Comparison of ENCODE assay signal across 18 cellular contexts in the genomic region with DNA sequence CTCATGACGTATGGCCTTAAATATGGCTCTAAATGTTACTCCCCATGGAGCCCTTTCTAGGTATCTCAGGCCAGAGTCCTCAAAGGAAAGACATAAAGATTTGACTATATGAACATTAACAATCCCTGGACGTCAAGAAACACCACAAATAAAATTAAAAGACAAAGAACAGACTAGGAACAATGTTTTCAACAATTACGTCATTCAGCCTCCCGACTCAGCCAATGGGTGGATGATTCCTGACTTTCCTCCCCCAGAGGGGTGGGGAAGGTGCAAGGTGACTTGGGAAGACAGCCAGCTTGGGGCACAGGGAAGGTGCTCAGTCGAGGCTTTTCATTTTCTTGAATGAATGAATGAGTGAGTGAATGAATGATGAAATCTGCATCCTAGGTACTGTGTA.
DNase-seq lines count a peak whose midpoint lies in the region; ATAC-seq, FAIRE-seq and TF ChIP-seq lines count a peak whose summit lies in the region.
"Had no signal": no experiment of that assay in that cellular context is flagged by ENCODE, and none has a peak within 500 bp of the region (broad histone marks: within the 10 kb centered on the region; RNA-seq: fewer than 3 reads in every experiment).

No MANE protein-coding gene starts in this region.

- TF ChIP-seq EP300 in H1 (IDR thresholded peaks at IDR 0.05; ENCODE audit: borderline replicate concordance in 1 of 2, low read depth in 2 of 2, low read length in 2 of 2) = no peak

- 84% methylated on average over 5 of the region's 5 CpGs; no CpG with 5 or more reads in 1 of the 2 experiments for WGBS in H1 (ENCODE audit: extremely low coverage in 1 of 2, insufficient coverage in 1 of 2, insufficient read length in 1 of 2, insufficient replicate concordance in 2 of 2, low coverage in 1 of 2, low lambda C conversion rate in 2 of 2, missing lambda C conversion rate in 1 of 2), 2 experiments
- WGBS in trophoblast cell (ENCODE audit: extremely low coverage, insufficient coverage, insufficient read length) = no CpG with 5 or more reads among the region's 5 CpGs

- H2BK120ac ChIP-seq in H1 (replicated peaks; ENCODE audit: low read depth, low read length) (no peak overlapping the region), trophoblast cell (ENCODE audit: insufficient read depth, low read length, poor library complexity) (no peak overlapping the region)

- no peak overlapping the region for H3K9ac ChIP-seq in PC-3 (ENCODE audit: low read length)
- no peak overlapping the region for H3K9ac ChIP-seq in H1 (replicated peaks in 1 of 4; ENCODE audit: extremely low read depth in 1 of 4, low read depth in 3 of 4, low read length in 3 of 4)
- H3K9ac ChIP-seq in trophoblast cell (ENCODE audit: low read length) = no peak overlapping the region

- H2BK15ac ChIP-seq in H1 (ENCODE audit: low read length) = no peak overlapping the region

- H3K4me2 ChIP-seq in PC-3 (ENCODE audit: low read length) (no peak overlapping the region), H1 (ENCODE audit: insufficient read depth in 1 of 2, low read depth in 2 of 2, low read length in 2 of 2) (no peak overlapping the region), trophoblast cell (ENCODE audit: low read length) (no peak overlapping the region)

- intact Hi-C loops in PC-3 (cut with micrococcal nuclease) = loop anchor here (2.0 to 5.0 kb wide), 2 partner anchors 186 to 232 kb away; no protein-coding TSS in a partner anchor
- intact Hi-C loops in tibial artery (cut with DNase I; ENCODE audit: low total_unique reads) = no loop called here

- H3F3A ChIP-seq in PC-3 (ENCODE audit: low read length, unreplicated experiment) = peaks cover 10% of the 10 kb centered on the region

- no peak overlapping the region for H2AFZ ChIP-seq in PC-3 (ENCODE audit: low read length)
- H2AFZ ChIP-seq in H1 (ENCODE audit: low read length) = 0 out of 2 replicates have a peak overlapping the region, but pooled peaks have one; percentile 77
- no peak overlapping the region for H2AFZ ChIP-seq in trophoblast cell (ENCODE audit: insufficient read depth, low read length, poor library complexity)

- no peak for DNase-seq in PC-3
- DNase-seq in H1 (ENCODE audit: low read depth in 1 of 2, low spot score in 2 of 2) = no peak
- DNase-seq in trophoblast cell = no peak
- DNase-seq in stimulated activated CD4-positive, alpha-beta T cell treated with anti-CD3 and anti-CD28 coated beads, Interleukin-2, amount 100 ng/mL, for 24 hours = no peak
- DNase-seq in tibial artery = no peak
- no peak for DNase-seq in ACHN
- no peak for DNase-seq in activated CD4-positive, alpha-beta T cell treated with anti-CD3 and anti-CD28 coated beads, Interleukin-2, amount 50 U/mL, for 1 hour
- DNase-seq: DMS79 treated with DMSO at 0.1 percent for 48 hours, H9, MM.1S, NCI-H1092, NCI-H187, NCI-H2107, NCI-H226, NCI-H524 treated with DMSO at 0.1 percent for 48 hours, PC-9 had no signal

- ATAC-seq in PC-3 = no peak

- no peak overlapping the region for H3K4ac ChIP-seq in H1 (replicated peaks; ENCODE audit: insufficient read length, low read depth, low read length)
- no peak overlapping the region for H3K4ac ChIP-seq in trophoblast cell (ENCODE audit: low read depth, low read length)

- H4K20me1 ChIP-seq in PC-3 (ENCODE audit: low read length) = no peaks in the 10 kb centered on the region
- no peaks in the 10 kb centered on the region for H4K20me1 ChIP-seq in H1 (replicated peaks in 1 of 2; ENCODE audit: control insufficient read depth in 1 of 2, insufficient read depth in 2 of 2, low read length in 2 of 2)

- H3K9me3 ChIP-seq in PC-3 (ENCODE audit: low read length) (no peaks in the 10 kb centered on the region), H1 (ENCODE audit: insufficient read depth in 2 of 2, low read depth in 1 of 2, low read length in 1 of 2) (no peaks in the 10 kb centered on the region), trophoblast cell (ENCODE audit: insufficient read depth, low read depth, low read length) (no peaks in the 10 kb centered on the region), tibial artery (no peaks in the 10 kb centered on the region)
- H3K9me3 ChIP-seq: SJSA1 had no signal

- no peak overlapping the region for H3K23ac ChIP-seq in H1 (ENCODE audit: insufficient read length)
- no peak overlapping the region for H3K23ac ChIP-seq in trophoblast cell (ENCODE audit: low read length)

- H4K91ac ChIP-seq in H1 (replicated peaks; ENCODE audit: insufficient read length, low read length) (no peak overlapping the region), trophoblast cell (ENCODE audit: low read depth, low read length) (no peak overlapping the region)

- H3K4me1 ChIP-seq in PC-3 (ENCODE audit: insufficient read depth, low read length) (peaks cover 54% of the 10 kb centered on the region), H1 (replicated peaks in 1 of 4; ENCODE audit: control insufficient read depth in 3 of 4, insufficient read depth in 4 of 4, low read length in 3 of 4) (no peaks in the 10 kb centered on the region), trophoblast cell (ENCODE audit: control insufficient read depth in 1 of 2, insufficient read depth in 2 of 2, low read length in 2 of 2) (peaks cover 3 to 9% of the 10 kb centered on the region in 2 experiments), tibial artery (no peaks in the 10 kb centered on the region)

- no TSS peak for BruUV-seq in PC-3 (replicated peaks; lab: Mats Ljungman, UMichigan)

- TF ChIP-seq CTCF in PC-3 (conservative IDR thresholded peaks at IDR 0.05; ENCODE audit: low read depth, low read length) (no peak), H1 (IDR thresholded peaks at IDR 0.05; ENCODE audit: control extremely low read depth in 1 of 3, insufficient read depth in 1 of 3, low read depth in 1 of 3, low read length in 3 of 3) (no peak), tibial artery (IDR thresholded peaks at IDR 0.05) (no peak)

- CTCF ChIA-PET in PC-3 (lab: Charles Lee) = no interaction called here
- CTCF ChIA-PET in H1 (lab: Charles Lee; ENCODE audit: partially characterized antibody) = no interaction called here

- no peak overlapping the region for H4K5ac ChIP-seq in H1 (ENCODE audit: insufficient read length, low read depth, low read length)

- H3K27ac ChIP-seq in PC-3 (ENCODE audit: low read length) (peak overlapping the region; percentile 12; the same call in 1 of the 2 replicates), H1 (ENCODE audit: low read depth, low read length) (no peak overlapping the region), trophoblast cell (ENCODE audit: low read depth, low read length) (no peak overlapping the region), tibial artery (no peak overlapping the region)
- H3K27ac ChIP-seq: HL-60 had no signal

- H2BK5ac ChIP-seq in H1 (ENCODE audit: low read depth, low read length) = no peak overlapping the region
- no peak overlapping the region for H2BK5ac ChIP-seq in trophoblast cell (ENCODE audit: low read depth, low read length, poor library complexity)

- H3K18ac ChIP-seq in H1 (ENCODE audit: extremely low read depth, low read length) = no peak overlapping the region
- no peak overlapping the region for H3K18ac ChIP-seq in trophoblast cell (ENCODE audit: low read length)

- H3K79me2 ChIP-seq in PC-3 (ENCODE audit: low read length) (no peaks in the 10 kb centered on the region), H1 (ENCODE audit: control insufficient read depth in 1 of 2, insufficient read depth in 2 of 2, low read length in 2 of 2) (no peaks in the 10 kb centered on the region), trophoblast cell (ENCODE audit: control insufficient read depth, insufficient read depth, low read length, poor library complexity) (no peaks in the 10 kb centered on the region)

- H3K56ac ChIP-seq in H1 (replicated peaks; ENCODE audit: insufficient read length, low read depth, low read length) = no peak overlapping the region

- no peak for TF ChIP-seq RAD21 in H1 (IDR thresholded peaks at IDR 0.05 in 1 of 2, conservative IDR thresholded peaks at IDR 0.05 in 1 of 2; ENCODE audit: low read depth in 2 of 2, low read length in 2 of 2)

- H4K8ac ChIP-seq in H1 (ENCODE audit: extremely low read depth, insufficient read depth, low read length) = no peak overlapping the region
- no peak overlapping the region for H4K8ac ChIP-seq in trophoblast cell (ENCODE audit: low read depth, low read length)

- H3K27me3 ChIP-seq in PC-3 (ENCODE audit: low read length) (no peaks in the 10 kb centered on the region), H1 (replicated peaks in 1 of 4; ENCODE audit: control insufficient read depth in 3 of 4, extremely low read depth in 1 of 4, insufficient read depth in 3 of 4, low read length in 3 of 4) (no peaks in the 10 kb centered on the region), trophoblast cell (ENCODE audit: insufficient read depth, low read length) (no peaks in the 10 kb centered on the region), tibial artery (peaks cover 0 to 9% of the 10 kb centered on the region in 2 donors)
- H3K27me3 ChIP-seq: SJSA1 had no signal

- FAIRE-seq in H1 (lab: Jason Lieb, UNC) = no peak

- H3K36me3 ChIP-seq in PC-3 (ENCODE audit: low read depth, low read length) (no peaks in the 10 kb centered on the region), H1 (ENCODE audit: control insufficient read depth in 2 of 4, insufficient read depth in 4 of 4, low read length in 3 of 4) (no peaks in the 10 kb centered on the region), trophoblast cell (ENCODE audit: control insufficient read depth in 1 of 2, insufficient read depth in 2 of 2, low read length in 2 of 2) (no peaks in the 10 kb centered on the region), tibial artery (no peaks in the 10 kb centered on the region)
- H3K36me3 ChIP-seq: SJSA1 had no signal

- H3K9me2 ChIP-seq in PC-3 (replicated peaks; ENCODE audit: low read length) = no peaks in the 10 kb centered on the region

- in situ Hi-C loops in ACHN (cut with HindIII; ENCODE audit: low pct_ligation_motif_present, low pct_unique_long_range_greater_than_20kb, low sequenced_read_pairs) = no loop called here

- H3K4me3 ChIP-seq in PC-3 (ENCODE audit: low read length) (no peak overlapping the region), H1 (ENCODE audit: extremely low read depth in 1 of 4, insufficient read depth in 2 of 4, low read depth in 3 of 4, low read length in 4 of 4) (no peak overlapping the region), trophoblast cell (ENCODE audit: low read depth, low read length) (no peak overlapping the region), tibial artery (no peak overlapping the region)
- H3K4me3 ChIP-seq: PC-9, SJSA1 had no signal

- H3K14ac ChIP-seq in H1 (ENCODE audit: insufficient read length) = no peak overlapping the region
- no peak overlapping the region for H3K14ac ChIP-seq in trophoblast cell (ENCODE audit: low read length)

- no peak overlapping the region for H2BK12ac ChIP-seq in H1 (ENCODE audit: low read depth, low read length)
- H2BK12ac ChIP-seq in trophoblast cell (ENCODE audit: low read length) = no peak overlapping the region

- POLR2A ChIA-PET in PC-3 (lab: Charles Lee; ENCODE audit: unreplicated experiment) (no interaction called here), H1 (lab: Charles Lee; ENCODE audit: partially characterized antibody) (no interaction called here)

- no peaks in the 10 kb centered on the region; the same call in 1 of the 2 replicates for H3K23me2 ChIP-seq in H1 (ENCODE audit: low read depth, low read length)

- H2AK5ac ChIP-seq in H1 (ENCODE audit: low read depth, low read length) = no peak overlapping the region
- peak overlapping the region; percentile 95 for H2AK5ac ChIP-seq in trophoblast cell (ENCODE audit: low read length)

- TF ChIP-seq POLR2A in H1 (IDR thresholded peaks at IDR 0.05; ENCODE audit: control extremely low read depth in 1 of 2, low read depth in 2 of 2, low read length in 2 of 2) = no peak

- H4K12ac ChIP-seq in trophoblast cell (ENCODE audit: low read depth, low read length) = no peak overlapping the region

- H2BK20ac ChIP-seq in H1 (ENCODE audit: low read length) = no peak overlapping the region

- H3K79me1 ChIP-seq in H1 (ENCODE audit: low read depth, low read length) = no peaks in the 10 kb centered on the region
- H3K79me1 ChIP-seq in trophoblast cell (ENCODE audit: low read length) = peaks cover 5% of the 10 kb centered on the region
